8 cellular contexts compared by ENCODE assay signal in genomic region chr11:19242184-19242932, GRCh38. TPM values are rescaled to one million over a fixed set of nuclear protein-coding genes. Genes with fewer than 3 reads are reported as not detected.
DNase-seq lines count a peak whose midpoint lies in the region; ATAC-seq and TF ChIP-seq lines count a peak whose summit lies in the region.

No MANE protein-coding gene starts in this region.

- no peaks in the 10 kb centered on the region for H3K9me3 ChIP-seq in Peyer's patch
- H3K9me3 ChIP-seq in esophagus muscularis mucosa = no peaks in the 10 kb centered on the region

- H3K4me1 ChIP-seq in Peyer's patch = peaks cover 0 to 18% (median 14%) of the 10 kb centered on the region in 4 donors
- peaks cover 21 to 29% (median 27%) of the 10 kb centered on the region in 4 donors for H3K4me1 ChIP-seq in esophagus muscularis mucosa

- ATAC-seq in GM19455 (IDR thresholded peaks at IDR 0.05; ENCODE audit: unreplicated experiment) (no peak), GM19395 (IDR thresholded peaks at IDR 0.05; ENCODE audit: unreplicated experiment) (no peak)

- H3K27me3 ChIP-seq in Peyer's patch (peaks cover 0 to 9% of the 10 kb centered on the region in 2 donors), esophagus muscularis mucosa (peaks cover 0 to 73% (median 36%) of the 10 kb centered on the region in 4 donors)

- no peaks in the 10 kb centered on the region for H3K9me3 Mint-ChIP-seq in progenitor cell of endocrine pancreas (ENCODE audit: low read depth)

- 10% methylated on average over 19 of the region's 55 CpGs for whole genome bisulfite sequencing in esophagus muscularis mucosa

- H3K4me3 Mint-ChIP-seq in progenitor cell of endocrine pancreas (ENCODE audit: low read depth) = peak overlapping the region; percentile 87

- DNase-seq in EL = peak; percentile 19
- DNase-seq in Peyer's patch = peak in 1 of 3 donors; percentile 56
- peak; percentile 53 for DNase-seq in esophagus muscularis mucosa (ENCODE audit: extremely low spot score)
- peak; percentile 15 for DNase-seq in progenitor cell of endocrine pancreas (ENCODE audit: low spot score, unreplicated experiment)
- DNase-seq in Kasumi-1 (lab: John Stamatoyannopoulos, UW) = no peak
- DNase-seq in C1 segment of cervical spinal cord (lab: John Stamatoyannopoulos, UW) = no peak

- TF ChIP-seq CTCF in Peyer's patch (IDR thresholded peaks at IDR 0.05) (no peak), esophagus muscularis mucosa (IDR thresholded peaks at IDR 0.05) (no peak), progenitor cell of endocrine pancreas (IDR thresholded peaks at IDR 0.05; ENCODE audit: unreplicated experiment) (no peak)

- TF ChIP-seq EP300 in esophagus muscularis mucosa (IDR thresholded peaks at IDR 0.05) = no peak

- no peaks in the 10 kb centered on the region for H3K36me3 ChIP-seq in Peyer's patch
- no peaks in the 10 kb centered on the region for H3K36me3 ChIP-seq in esophagus muscularis mucosa

- no peak overlapping the region for H3K27ac ChIP-seq in Peyer's patch
- no peak overlapping the region for H3K27ac ChIP-seq in esophagus muscularis mucosa (replicated peaks in 1 of 4)

- H3K4me1 Mint-ChIP-seq in progenitor cell of endocrine pancreas (ENCODE audit: low read depth) = peaks cover 5% of the 10 kb centered on the region

- H3K27me3 Mint-ChIP-seq in progenitor cell of endocrine pancreas = peaks cover 35% of the 10 kb centered on the region

- TF ChIP-seq POLR2A in Peyer's patch (IDR thresholded peaks at IDR 0.05) (no peak), esophagus muscularis mucosa (IDR thresholded peaks at IDR 0.05; ENCODE audit: low read depth) (no peak)

- intact Hi-C loops in esophagus muscularis mucosa (cut with DNase I) = no loop called here

- peak overlapping the region; percentile 59 to 89 (median 76) for H3K4me3 ChIP-seq in Peyer's patch
- H3K4me3 ChIP-seq in esophagus muscularis mucosa = peak overlapping the region; percentile 58 to 80 (median 63)

- peak overlapping the region; percentile 90 for H3K27ac Mint-ChIP-seq in progenitor cell of endocrine pancreas

- H3K36me3 Mint-ChIP-seq in progenitor cell of endocrine pancreas (ENCODE audit: insufficient read depth) = peaks cover 3% of the 10 kb centered on the region

RNA-seq across cellular contexts. Expression of gene E2F8, which starts 1.6 kb away (rescaled TPM):
- total RNA-seq in Peyer's patch (10 to 100 TPM in 1 of 4 donors, 1 to 10 TPM in 3; 1.5 to 14.9 (median 6.0) TPM), esophagus muscularis mucosa (under 1 TPM in 1 of 4 donors, not detected in 3; 0.17 TPM), progenitor cell of endocrine pancreas (9.2 and 9.4 TPM in 2 replicates)

RNA-seq across cellular contexts. Expression of gene CSRP3, which starts 40.6 kb away (rescaled TPM):
- total RNA-seq in Peyer's patch = not detected
- total RNA-seq in esophagus muscularis mucosa = not detected
- not detected in 2 replicates for total RNA-seq in progenitor cell of endocrine pancreas

Comparison
In these comparisons a context has a peak if more than half of its experiments do, and no peak if none do; other contexts are left out.
1. DNase-seq: peak in EL (single experiment), esophagus muscularis mucosa (single experiment) and progenitor cell of endocrine pancreas (single experiment); none in Kasumi-1 (0 of 2) and C1 segment of cervical spinal cord (0 of 14).